In the genomic region with DNA sequence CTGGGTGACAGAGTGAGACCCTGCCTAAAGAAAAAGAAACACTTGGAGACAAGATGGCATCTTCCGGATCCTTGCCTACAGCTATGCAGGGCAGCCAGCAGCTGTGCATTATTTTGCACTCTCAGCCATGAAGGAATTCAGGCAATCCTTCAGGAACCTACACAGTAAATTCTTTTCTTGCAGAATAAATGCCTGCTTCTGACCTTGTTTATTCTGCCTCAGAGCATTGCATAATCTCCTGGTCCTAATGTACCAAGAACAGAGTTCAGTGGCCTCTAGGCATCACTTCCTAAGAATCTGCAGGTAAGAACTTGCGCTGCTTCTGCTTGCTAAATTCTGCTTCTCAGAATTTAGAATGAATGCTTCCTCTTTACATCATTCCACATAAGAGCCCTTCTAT, we compare ENCODE assay signal across 1 cellular context.
TF ChIP-seq lines count a peak whose summit lies in the region.

No MANE protein-coding gene starts in this region.

TF ChIP-seq in GM12891, 5 proteins besides CTCF, POLR2A, EP300 and RAD21:
- TF ChIP-seq SPI1 (IDR thresholded peaks at IDR 0.05; ENCODE audit: low read depth, low read length): no peak
- TF ChIP-seq TAF1 (IDR thresholded peaks at IDR 0.05; ENCODE audit: low read depth, low read length): no peak
- TF ChIP-seq PAX5 (IDR thresholded peaks at IDR 0.05; ENCODE audit: insufficient read depth, low read length, severe bottlenecking): no peak
- TF ChIP-seq POLR2AphosphoS5 (IDR thresholded peaks at IDR 0.05; ENCODE audit: low read depth, low read length): no peak
- TF ChIP-seq POU2F2 (IDR thresholded peaks at IDR 0.05; ENCODE audit: low read depth, low read length): no peak
